2 cellular contexts compared by ENCODE assay signal in the genomic region with DNA sequence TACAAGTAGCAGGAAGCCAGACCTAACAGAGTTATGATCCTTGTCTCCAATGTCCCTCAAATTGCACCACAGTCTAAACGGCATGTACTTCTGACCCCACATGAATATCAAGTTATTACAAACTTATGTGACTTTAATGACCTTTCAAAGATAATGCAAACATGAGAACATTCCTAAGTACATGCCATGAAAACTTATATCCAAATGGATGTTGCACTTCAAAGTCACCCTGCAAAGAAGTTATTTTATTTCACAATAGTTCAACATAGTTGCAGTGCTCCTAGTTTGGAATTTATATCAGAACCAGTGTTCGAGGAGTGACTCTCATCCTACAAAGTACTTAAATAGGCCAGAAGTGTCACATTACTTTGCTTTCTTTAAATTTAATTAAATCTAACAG.
A peak's percentile ranks its signal among the peaks of the same experiment; 100 is the strongest.
TF ChIP-seq lines count a peak whose summit lies in the region.

No MANE protein-coding gene starts in this region.

TF ChIP-seq in HepG2, 621 proteins besides CTCF, POLR2A, EP300 and RAD21:
- no peak for TF ChIP-seq XBP1 (CRISPR knock-in tag; IDR thresholded peaks at IDR 0.05)
- peak; percentile 71; the same call in 1 of the 2 replicates for TF ChIP-seq CEBPB (IDR thresholded peaks at IDR 0.05; ENCODE audit: borderline replicate concordance, low read depth, low read length)
- TF ChIP-seq PCBP1 (IDR thresholded peaks at IDR 0.05; ENCODE audit: borderline replicate concordance, low read depth, low read length): no peak
- no peak for TF ChIP-seq ZFP36L2 (CRISPR knock-in tag; IDR thresholded peaks at IDR 0.05)
- TF ChIP-seq, protein P1, sequence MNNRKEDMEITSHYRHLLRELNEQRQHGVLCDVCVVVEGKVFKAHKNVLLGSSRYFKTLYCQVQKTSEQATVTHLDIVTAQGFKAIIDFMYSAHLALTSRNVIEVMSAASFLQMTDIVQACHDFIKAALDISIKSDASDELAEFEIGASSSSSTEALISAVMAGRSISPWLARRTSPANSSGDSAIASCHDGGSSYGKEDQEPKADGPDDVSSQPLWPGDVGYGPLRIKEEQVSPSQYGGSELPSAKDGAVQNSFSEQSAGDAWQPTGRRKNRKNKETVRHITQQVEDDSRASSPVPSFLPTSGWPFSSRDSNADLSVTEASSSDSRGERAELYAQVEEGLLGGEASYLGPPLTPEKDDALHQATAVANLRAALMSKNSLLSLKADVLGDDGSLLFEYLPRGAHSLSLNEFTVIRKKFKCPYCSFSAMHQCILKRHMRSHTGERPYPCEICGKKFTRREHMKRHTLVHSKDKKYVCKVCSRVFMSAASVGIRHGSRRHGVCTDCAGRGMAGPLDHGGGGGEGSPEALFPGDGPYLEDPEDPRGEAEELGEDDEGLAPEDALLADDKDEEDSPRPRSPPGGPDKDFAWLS (CRISPR knock-in tag; IDR thresholded peaks at IDR 0.05; ENCODE audit: borderline replicate concordance): no peak
- TF ChIP-seq PHF8 (CRISPR knock-in tag; IDR thresholded peaks at IDR 0.05): no peak
TF ChIP-seq in HepG2: peak in this region for 1.

TF ChIP-seq in K562, 482 proteins besides CTCF, POLR2A, EP300 and RAD21:
- TF ChIP-seq, protein P2, sequence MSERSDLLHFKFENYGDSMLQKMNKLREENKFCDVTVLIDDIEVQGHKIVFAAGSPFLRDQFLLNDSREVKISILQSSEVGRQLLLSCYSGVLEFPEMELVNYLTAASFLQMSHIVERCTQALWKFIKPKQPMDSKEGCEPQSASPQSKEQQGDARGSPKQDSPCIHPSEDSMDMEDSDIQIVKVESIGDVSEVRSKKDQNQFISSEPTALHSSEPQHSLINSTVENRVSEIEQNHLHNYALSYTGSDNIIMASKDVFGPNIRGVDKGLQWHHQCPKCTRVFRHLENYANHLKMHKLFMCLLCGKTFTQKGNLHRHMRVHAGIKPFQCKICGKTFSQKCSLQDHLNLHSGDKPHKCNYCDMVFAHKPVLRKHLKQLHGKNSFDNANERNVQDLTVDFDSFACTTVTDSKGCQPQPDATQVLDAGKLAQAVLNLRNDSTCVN (CRISPR knock-in tag; IDR thresholded peaks at IDR 0.05): no peak
- peak; percentile 32; the same call in 1 of the 2 replicates for TF ChIP-seq CEBPB (tag; IDR thresholded peaks at IDR 0.05)
